Comparison of ENCODE assay signal across 8 cellular contexts in the genomic region with DNA sequence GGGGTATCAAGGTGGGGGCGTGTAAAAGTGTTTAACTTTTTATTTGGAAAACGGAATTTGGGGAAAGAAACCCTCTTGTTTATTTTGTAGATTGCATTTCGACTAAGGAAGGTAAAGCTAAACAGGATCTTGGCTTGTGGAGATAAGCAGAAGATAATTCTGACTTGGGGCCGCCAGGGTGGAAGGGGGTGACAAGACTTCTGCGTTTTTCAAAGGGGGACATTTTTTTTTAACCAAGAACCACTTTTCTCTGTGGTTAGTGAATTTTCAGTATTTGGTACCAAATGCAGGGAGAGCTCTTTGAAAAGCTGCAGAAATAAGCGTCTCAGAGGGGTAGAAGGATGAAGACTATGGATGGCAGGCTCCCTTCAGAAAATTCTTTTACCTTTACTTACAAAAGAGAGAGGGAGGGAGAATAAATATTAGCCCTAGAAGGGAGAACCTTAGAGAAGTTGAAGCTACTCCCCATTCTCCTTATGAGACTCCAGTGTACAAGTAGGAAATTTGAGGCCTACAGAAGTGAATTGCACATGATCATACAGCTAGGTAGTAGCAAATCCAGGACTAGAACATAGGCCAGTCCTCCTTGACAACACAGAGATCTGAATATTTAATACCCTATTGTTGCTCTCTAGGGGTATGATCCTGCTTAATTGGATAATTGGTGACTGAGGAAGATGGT. TPM values are rescaled to one million over a fixed set of nuclear protein-coding genes. Genes with fewer than 3 reads are reported as not detected.
DNase-seq lines count a peak whose midpoint lies in the region; ATAC-seq, FAIRE-seq and TF ChIP-seq lines count a peak whose summit lies in the region.

No MANE protein-coding gene starts in this region.

- peak overlapping the region; percentile 96 to 99 (median 98) for H3K27ac Mint-ChIP-seq in CD4-positive, alpha-beta memory T cell
- peak overlapping the region; percentile 84 to 93 for H3K27ac Mint-ChIP-seq in effector memory CD8-positive, alpha-beta T cell
- peak overlapping the region; percentile 83 for H3K27ac Mint-ChIP-seq in neural progenitor cell

- peaks cover 18 to 33% of the 10 kb centered on the region in 2 donors for H3K36me3 Mint-ChIP-seq in CD4-positive, alpha-beta memory T cell
- H3K36me3 Mint-ChIP-seq in effector memory CD8-positive, alpha-beta T cell (ENCODE audit: insufficient read depth), result peaks cover 39% of the 10 kb centered on the region
- H3K36me3 Mint-ChIP-seq in neural progenitor cell, result peaks cover 14% of the 10 kb centered on the region

- H3K4me3 Mint-ChIP-seq in CD4-positive, alpha-beta memory T cell, result peak overlapping the region; percentile 91 to 96 (median 92)
- H3K4me3 Mint-ChIP-seq in effector memory CD8-positive, alpha-beta T cell, result peak overlapping the region; percentile 90 to 93
- H3K4me3 Mint-ChIP-seq in neural progenitor cell, result peak overlapping the region; percentile 91

- intact Hi-C loops in CD4-positive, alpha-beta memory T cell (cut with micrococcal nuclease), result no loop called here

- ATAC-seq in effector memory CD8-positive, alpha-beta T cell (replicated peaks), result peak; percentile 3
- no peak for ATAC-seq in HG03045 (IDR thresholded peaks at IDR 0.05; ENCODE audit: unreplicated experiment)

- no peaks in the 10 kb centered on the region for H3K27me3 ChIP-seq in CD4-positive, alpha-beta memory T cell (ENCODE audit: insufficient read depth, low read length)
- H3K27me3 ChIP-seq in neural progenitor cell, result no peaks in the 10 kb centered on the region

- no peak for TF ChIP-seq CTCF in NB4 (IDR thresholded peaks at IDR 0.05; ENCODE audit: low read depth, low read length)
- no peak for TF ChIP-seq CTCF in neural progenitor cell (IDR thresholded peaks at IDR 0.05)

- POLR2A ChIA-PET in CD4-positive, alpha-beta memory T cell (lab: Charles Lee; ENCODE audit: partially characterized antibody), result interaction anchor here (0.7 to 2.5 kb wide), 18 partner anchors 11 to 274 kb away, joined by 3 to 19 read pairs (median 4); partner anchors contain the start of genes ACIN1, C14orf119, DAD1 and HAUS4

- peak overlapping the region; percentile 86 for H3K4me2 ChIP-seq in neural progenitor cell

- no peak for FAIRE-seq in RCC 7860 (lab: Jason Lieb, UNC)

- CTCF ChIA-PET in CD4-positive, alpha-beta memory T cell (lab: Charles Lee; ENCODE audit: partially characterized antibody), result interaction anchor here (1.0 to 13.9 kb wide), 10 partner anchors 8 to 260 kb away, joined by 3 to 403 read pairs (median 4); partner anchors contain the start of genes CDH24, DAD1 and RBM23

- H3K9me3 Mint-ChIP-seq in CD4-positive, alpha-beta memory T cell, result peaks cover 0 to 3% (median 0%) of the 10 kb centered on the region in 8 donors
- H3K9me3 Mint-ChIP-seq in effector memory CD8-positive, alpha-beta T cell, result no peaks in the 10 kb centered on the region
- no peaks in the 10 kb centered on the region for H3K9me3 Mint-ChIP-seq in neural progenitor cell

- peaks cover 20% of the 10 kb centered on the region for H3K79me2 ChIP-seq in neural progenitor cell (ENCODE audit: low read depth)

- H3K27me3 Mint-ChIP-seq in CD4-positive, alpha-beta memory T cell, result peaks cover 0 to 1% of the 10 kb centered on the region in 2 donors
- peaks cover 6 to 8% of the 10 kb centered on the region in 2 donors for H3K27me3 Mint-ChIP-seq in effector memory CD8-positive, alpha-beta T cell
- H3K27me3 Mint-ChIP-seq in neural progenitor cell (ENCODE audit: insufficient read depth, low read depth), result peaks cover 5% of the 10 kb centered on the region

- TF ChIP-seq POLR2A in NB4 (IDR thresholded peaks at IDR 0.05; ENCODE audit: extremely low read depth, insufficient read length), result no peak

- peaks cover 17 to 34% (median 25%) of the 10 kb centered on the region in 4 donors for H3K4me1 Mint-ChIP-seq in CD4-positive, alpha-beta memory T cell
- peaks cover 13 to 15% of the 10 kb centered on the region in 2 donors for H3K4me1 Mint-ChIP-seq in effector memory CD8-positive, alpha-beta T cell (ENCODE audit: low read depth in 2 of 2)
- H3K4me1 Mint-ChIP-seq in neural progenitor cell, result peaks cover 18% of the 10 kb centered on the region

- H3K4me1 ChIP-seq in CD4-positive, alpha-beta memory T cell (ENCODE audit: insufficient read depth, low read length), result peaks cover 16% of the 10 kb centered on the region
- H3K4me1 ChIP-seq in neural progenitor cell, result peaks cover 7% of the 10 kb centered on the region

- H3K36me3 ChIP-seq in CD4-positive, alpha-beta memory T cell (ENCODE audit: insufficient read depth, low read length), result peaks cover 7% of the 10 kb centered on the region
- H3K36me3 ChIP-seq in neural progenitor cell, result peaks cover 5% of the 10 kb centered on the region

- H3K9ac ChIP-seq in neural progenitor cell, result peak overlapping the region; percentile 54

- DNase-seq in CD4-positive, alpha-beta memory T cell, result peak in 1 of 5 donors; percentile 25
- peak; percentile 37 for DNase-seq in NB4 (ENCODE audit: low read depth)
- DNase-seq in effector memory CD8-positive, alpha-beta T cell, result no peak
- DNase-seq in neural progenitor cell (ENCODE audit: low spot score), result no peak
- DNase-seq in RCC 7860 (ENCODE audit: low spot score), result no peak
- DNase-seq in nucleus accumbens (lab: John Stamatoyannopoulos, UW), result no peak
- DNase-seq in GDM1 (lab: John Stamatoyannopoulos, UW), result no peak

- no peaks in the 10 kb centered on the region for H3K9me3 ChIP-seq in CD4-positive, alpha-beta memory T cell (ENCODE audit: control insufficient read depth in 1 of 2, low read length in 2 of 2)
- H3K9me3 ChIP-seq in neural progenitor cell (ENCODE audit: low read depth), result no peaks in the 10 kb centered on the region

- peak overlapping the region; percentile 85 for H3K27ac ChIP-seq in CD4-positive, alpha-beta memory T cell (ENCODE audit: low read depth, low read length)
- H3K27ac ChIP-seq in neural progenitor cell, result no peak overlapping the region

- peak overlapping the region; percentile 95 for H2AFZ ChIP-seq in neural progenitor cell (replicated peaks)

- H3F3A ChIP-seq in neural progenitor cell (ENCODE audit: low read depth), result peaks cover 18% of the 10 kb centered on the region

- no peaks in the 10 kb centered on the region for H4K20me1 ChIP-seq in neural progenitor cell (ENCODE audit: low read depth)

- peak overlapping the region in 1 of 2 donors; percentile 80 for H3K4me3 ChIP-seq in CD4-positive, alpha-beta memory T cell (ENCODE audit: low read length in 2 of 2)
- H3K4me3 ChIP-seq in NB4 (ENCODE audit: low read depth, low read length) (peak overlapping the region; percentile 88), neural progenitor cell (peak overlapping the region; percentile 87)

RNA-seq across cellular contexts. Expression of gene MRPL52, which starts 0.8 kb away (rescaled TPM):
- 10 to 100 TPM; 58.0 to 68.3 TPM for total RNA-seq in CD4-positive, alpha-beta memory T cell
- polyA plus RNA-seq in CD4-positive, alpha-beta memory T cell, result 100 to 1,000 TPM in 1 of 2 donors, 10 to 100 TPM in 1; 97.4 to 164 TPM
- 28.1 and 71.5 TPM in 2 replicates for total RNA-seq in neural progenitor cell (ENCODE audit: low replicate concordance)

RNA-seq across cellular contexts. Expression of gene MMP14, which starts 5.9 kb away (rescaled TPM):
- 1 to 10 TPM; 3.0 to 3.8 TPM for total RNA-seq in CD4-positive, alpha-beta memory T cell
- not detected for polyA plus RNA-seq in CD4-positive, alpha-beta memory T cell
- total RNA-seq in neural progenitor cell (ENCODE audit: low replicate concordance), result 15.1 and 25.2 TPM in 2 replicates

RNA-seq across cellular contexts. Expression of gene SLC7A7, which starts 15.2 kb away (rescaled TPM):
- total RNA-seq in CD4-positive, alpha-beta memory T cell, result 1 to 10 TPM in 1 of 2 experiments, under 1 TPM in 1; 0.70 to 1.5 TPM
- under 1 TPM; 0.21 to 0.75 TPM for polyA plus RNA-seq in CD4-positive, alpha-beta memory T cell
- total RNA-seq in neural progenitor cell (ENCODE audit: low replicate concordance), result 2.8 and 5.6 TPM in 2 replicates

RNA-seq across cellular contexts. Expression of gene LRP10, which starts 41.1 kb away (rescaled TPM):
- total RNA-seq in CD4-positive, alpha-beta memory T cell, result 10 to 100 TPM; 93.1 to 98.1 TPM
- 100 to 1,000 TPM in 1 of 2 donors, 10 to 100 TPM in 1; 92.0 to 118 TPM for polyA plus RNA-seq in CD4-positive, alpha-beta memory T cell
- 0.92 and 4.2 TPM in 2 replicates for total RNA-seq in neural progenitor cell (ENCODE audit: low replicate concordance)

RNA-seq across cellular contexts. Expression of gene REM2, which starts 52.6 kb away (rescaled TPM):
- total RNA-seq in CD4-positive, alpha-beta memory T cell, result 1 to 10 TPM; 4.4 to 4.6 TPM
- polyA plus RNA-seq in CD4-positive, alpha-beta memory T cell, result 1 to 10 TPM in 1 of 2 donors, under 1 TPM in 1; 0.55 to 1.5 TPM
- 1.7 and 3.3 TPM in 2 replicates for total RNA-seq in neural progenitor cell (ENCODE audit: low replicate concordance)
